In genomic region chr3:184223946-184224345, GRCh38 we compare ENCODE assay signal across 35 cellular contexts. TPM values are rescaled to one million over a fixed set of nuclear protein-coding genes. Genes with fewer than 3 reads are reported as not detected.
"Had no signal": no experiment of that assay in that cellular context is flagged by ENCODE, and none has a peak within 500 bp of the region (broad histone marks: within the 10 kb centered on the region; RNA-seq: fewer than 3 reads in every experiment).

No MANE protein-coding gene starts in this region.

- H3K4me1 ChIP-seq: adrenal gland, ascending aorta, breast epithelium had no signal

- H3K27me3 ChIP-seq: adrenal gland, ascending aorta, breast epithelium had no signal

- H3K27ac ChIP-seq: adrenal gland, ascending aorta, body of pancreas, brain microvascular endothelial cell, breast epithelium, cardiac muscle cell had no signal

- H3K36me3 ChIP-seq: adrenal gland, ascending aorta, brain microvascular endothelial cell, breast epithelium, cardiac muscle cell had no signal

- H3K4me3 ChIP-seq: adrenal gland, ascending aorta, body of pancreas, breast epithelium, cardiac muscle cell had no signal

- DNase-seq: activated effector memory CD4-positive, alpha-beta T cell treated with anti-CD3 and anti-CD28 coated beads, Interleukin-2, amount 50 U/mL, for 16 hours; activated effector memory CD4-positive, alpha-beta T cell treated with Interleukin-2 at 50 U/mL for 16 hours; activated gamma-delta T cell; activated gamma-delta T cell treated with Interleukin-2 at 50 U/mL for 16 hours; activated naive CD4-positive, alpha-beta T cell; activated naive CD4-positive, alpha-beta T cell treated with anti-CD3 and anti-CD28 coated beads for 36 hours; activated naive CD4-positive, alpha-beta T cell treated with anti-CD3 and anti-CD28 coated beads, Interleukin-2, amount 10 ng/mL, durations not matched to agents 7 days and 5 days; activated naive CD4-positive, alpha-beta T cell treated with anti-CD3 and anti-CD28 coated beads, Interleukin-2, amount 50 U/mL, for 16 hours; activated naive CD4-positive, alpha-beta T cell treated with Interleukin-2 at 50 U/mL for 16 hours; activated naive CD8-positive, alpha-beta T cell treated with anti-CD3 and anti-CD28 coated beads for 36 hours; activated naive CD8-positive, alpha-beta T cell treated with anti-CD3 and anti-CD28 coated beads, Interleukin-2, amount 10 ng/mL, durations not matched to agents 7 days and 5 days; activated naive CD8-positive, alpha-beta T cell treated with anti-CD3 and anti-CD28 coated beads, Interleukin-2, amount 50 U/mL, for 24 hours; activated T-cell treated with anti-CD3 and anti-CD28 coated beads, Interleukin-2, amount 50 U/mL, for 1 hour; activated T-cell treated with anti-CD3 and anti-CD28 coated beads, Interleukin-2, amount 50 U/mL, for 24 hours; activated T-cell treated with anti-CD3 and anti-CD28 coated beads, Interleukin-2, amount 50 U/mL, for 4 hours; activated T-cell treated with anti-CD3 and anti-CD28 coated beads, Interleukin-2, amount 50 U/mL, for 48 hours; activated T-cell treated with anti-CD3 and anti-CD28 coated beads, Interleukin-2, amount 50 U/mL, for 72 hours; adrenal gland; amniotic stem cell; amygdala; anterior cingulate cortex; aorta; body of pancreas; brain microvascular endothelial cell; caudate nucleus; central memory CD4-positive, alpha-beta T cell; cerebellar nuclear complex had no signal

- FAIRE-seq: astrocyte had no signal

- H3K9me3 ChIP-seq: adrenal gland, ascending aorta, body of pancreas, breast epithelium had no signal

RNA-seq across cellular contexts. Expression of gene VWA5B2, which starts 5.4 kb away (rescaled TPM):
- total RNA-seq: activated naive CD4-positive, alpha-beta T cell treated with anti-CD3 and anti-CD28 coated beads for 36 hours; activated naive CD4-positive, alpha-beta T cell treated with anti-CD3 and anti-CD28 coated beads, Interleukin-2, amount 50 U/mL, for 72 hours; activated naive CD8-positive, alpha-beta T cell treated with anti-CD3 and anti-CD28 coated beads for 36 hours; activated T-helper 1 cell treated with anti-CD3 and anti-CD28 coated beads, Interleukin-12 subunit alpha, Interleukin-12 subunit beta, Interleukin-2, Interleukin-4 antibody, amounts not matched to agents 30 ng/mL and 10 ng/mL and 1 ng/mL, durations not matched to agents 14 hours and 24 hours and 36 hours; activated T-helper 17 cell treated with anti-CD3 and anti-CD28 coated beads, Interleukin-2, amount 50 U/mL, for 72 hours; aorta; cardiac muscle cell; cardiac septum had no signal

RNA-seq across cellular contexts. Expression of gene CAMK2N2, which starts 37.4 kb away (rescaled TPM):
- total RNA-seq: activated naive CD4-positive, alpha-beta T cell treated with anti-CD3 and anti-CD28 coated beads for 36 hours; activated naive CD8-positive, alpha-beta T cell treated with anti-CD3 and anti-CD28 coated beads for 36 hours; activated naive CD8-positive, alpha-beta T cell treated with anti-CD3 and anti-CD28 coated beads, Interleukin-2, amount 10 ng/mL, durations not matched to agents 7 days and 5 days; ascending aorta; breast epithelium; cardiac muscle cell had no signal
